Comparison of ENCODE assay signal across 19 cellular contexts in the genomic region with DNA sequence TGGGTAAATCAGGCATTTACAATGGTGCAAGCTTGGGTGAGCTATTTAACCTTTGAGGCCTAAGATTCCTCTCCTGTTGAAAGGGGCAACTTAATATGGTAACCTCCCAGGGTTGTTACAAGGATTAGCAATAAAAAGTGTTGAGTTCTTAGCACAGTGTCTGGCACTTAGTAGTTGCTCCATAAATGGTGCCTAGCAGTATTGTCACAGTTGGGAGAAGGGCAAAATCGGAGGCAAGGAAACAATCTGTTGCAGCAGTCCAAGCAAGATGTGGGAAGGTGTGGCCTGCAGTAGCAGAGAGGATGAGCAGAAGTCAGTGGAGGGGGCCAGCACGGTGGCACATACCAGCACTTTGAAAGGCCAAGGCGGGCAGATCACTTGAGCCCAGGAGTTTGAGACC. TPM values are rescaled to one million over a fixed set of nuclear protein-coding genes. Genes with fewer than 3 reads are reported as not detected.
A peak's percentile ranks its signal among the peaks of the same experiment; 100 is the strongest.
DNase-seq lines count a peak whose midpoint lies in the region; TF ChIP-seq lines count a peak whose summit lies in the region.
"Had no signal": no experiment of that assay in that cellular context is flagged by ENCODE, and none has a peak within 500 bp of the region (broad histone marks: within the 10 kb centered on the region; RNA-seq: fewer than 3 reads in every experiment).

No MANE protein-coding gene starts in this region.

- peaks cover 12 to 18% (median 14%) of the 10 kb centered on the region in 3 donors for H3K4me1 Mint-ChIP-seq in CD8-positive, alpha-beta memory T cell
- H3K4me1 Mint-ChIP-seq in immature natural killer cell = peaks cover 12 to 17% of the 10 kb centered on the region in 2 donors

- peak overlapping the region in 6 of 8 donors; percentile 24 to 83 (median 58) for H3K27ac Mint-ChIP-seq in CD8-positive, alpha-beta memory T cell
- H3K27ac Mint-ChIP-seq in immature natural killer cell = peak overlapping the region in 1 of 6 donors; percentile 32

- peaks cover 3% of the 10 kb centered on the region for H3K27me3 ChIP-seq in BLaER1
- H3K27me3 ChIP-seq in CD8-positive, alpha-beta memory T cell (ENCODE audit: insufficient read depth, low read length, poor library complexity, severe bottlenecking) = peaks cover 5% of the 10 kb centered on the region

- in situ Hi-C loops in ACHN (cut with HindIII; ENCODE audit: low pct_ligation_motif_present, low pct_unique_long_range_greater_than_20kb, low sequenced_read_pairs) = no loop called here

- no peaks in the 10 kb centered on the region for H3K9me3 ChIP-seq in BLaER1
- H3K9me3 ChIP-seq in CD8-positive, alpha-beta memory T cell (ENCODE audit: low read length) = no peaks in the 10 kb centered on the region
- H3K9me3 ChIP-seq: tibial artery had no signal

- peak overlapping the region; percentile 97; the same call in 1 of the 2 replicates for H3K4me2 ChIP-seq in BLaER1

- DNase-seq in CD8-positive, alpha-beta memory T cell = no peak
- DNase-seq in immature natural killer cell = no peak
- DNase-seq in ACHN = no peak
- no peak for DNase-seq in lower leg skin (ENCODE audit: low spot score in 2 of 2)
- no peak for DNase-seq in middle frontal gyrus (ENCODE audit: extremely low spot score, low spot score)
- DNase-seq: activated CD4-positive, alpha-beta T cell treated with anti-CD3 and anti-CD28 coated beads for 1 hour; activated T-cell treated with anti-CD3 and anti-CD28 coated beads for 4 hours; AML-193; amygdala; DMS 273 treated with DMSO at 0.1 percent for 48 hours; midbrain; NCI-H2029; NCI-H524; T-helper 9 cell; tibial artery had no signal

- WGBS in lower leg skin, 2 donors = 64% methylated on average over 3 of the region's 3 CpGs

- H3K4me3 Mint-ChIP-seq in CD8-positive, alpha-beta memory T cell = peak overlapping the region; percentile 17 to 90 (median 56)
- peak overlapping the region; percentile 43 to 83 (median 51) for H3K4me3 Mint-ChIP-seq in immature natural killer cell

- H3K27ac ChIP-seq in BLaER1 = no peak overlapping the region
- H3K27ac ChIP-seq in CD8-positive, alpha-beta memory T cell (ENCODE audit: low read depth, low read length) = no peak overlapping the region
- H3K27ac ChIP-seq: tibial artery had no signal

- TF ChIP-seq CTCF in lower leg skin (IDR thresholded peaks at IDR 0.05) = no peak

- H3K9ac ChIP-seq in BLaER1 = no peak overlapping the region

- POLR2A ChIA-PET in CD8-positive, alpha-beta memory T cell (lab: Charles Lee) = interaction anchor here (1.0 to 4.0 kb wide), 2 partner anchors 13 to 19 kb away, joined by 3 to 28 read pairs; no protein-coding TSS in a partner anchor

- peaks cover 0 to 2% (median 0%) of the 10 kb centered on the region in 3 donors for H3K36me3 Mint-ChIP-seq in CD8-positive, alpha-beta memory T cell
- no peaks in the 10 kb centered on the region for H3K36me3 Mint-ChIP-seq in immature natural killer cell

- TF ChIP-seq POLR2A in lower leg skin (IDR thresholded peaks at IDR 0.05) = no peak

- H3K4me3 ChIP-seq in BLaER1 (no peak overlapping the region), lower leg skin (ENCODE audit: low read depth, poor library complexity, severe bottlenecking) (no peak overlapping the region)
- H3K4me3 ChIP-seq in CD8-positive, alpha-beta memory T cell (ENCODE audit: low read length) = no peak overlapping the region
- H3K4me3 ChIP-seq: skin epidermis, tibial artery had no signal

- no peaks in the 10 kb centered on the region for H3K36me3 ChIP-seq in BLaER1
- H3K36me3 ChIP-seq in CD8-positive, alpha-beta memory T cell (ENCODE audit: insufficient read depth, low read length) = no peaks in the 10 kb centered on the region
- H3K36me3 ChIP-seq: tibial artery had no signal

- peaks cover 34% of the 10 kb centered on the region for H3K4me1 ChIP-seq in BLaER1
- H3K4me1 ChIP-seq in CD8-positive, alpha-beta memory T cell (ENCODE audit: insufficient read depth, low read length) = peaks cover 9% of the 10 kb centered on the region

- no peaks in the 10 kb centered on the region for H3K9me3 Mint-ChIP-seq in CD8-positive, alpha-beta memory T cell
- no peaks in the 10 kb centered on the region for H3K9me3 Mint-ChIP-seq in immature natural killer cell

- intact Hi-C loops in lower leg skin (cut with DNase I; ENCODE audit: low total_unique reads) = no loop called here

- H3K27me3 Mint-ChIP-seq in CD8-positive, alpha-beta memory T cell = peaks cover 10 to 12% of the 10 kb centered on the region in 2 donors
- H3K27me3 Mint-ChIP-seq in immature natural killer cell (ENCODE audit: low read depth in 3 of 3) = peaks cover 3 to 8% (median 5%) of the 10 kb centered on the region in 3 donors

- no peaks in the 10 kb centered on the region for H4K20me1 ChIP-seq in BLaER1

- CTCF ChIA-PET in CD8-positive, alpha-beta memory T cell (lab: Charles Lee) = interaction anchor here (0.7 to 6.6 kb wide), 4 partner anchors 9 to 129 kb away, joined by 3 to 209 read pairs (median 14); partner anchors contain the start of gene AAAS

RNA-seq across cellular contexts. Expression of gene SP7, which starts 7.3 kb away (rescaled TPM):
- not detected for total RNA-seq in CD8-positive, alpha-beta memory T cell
- polyA plus RNA-seq in CD8-positive, alpha-beta memory T cell = not detected
- polyA plus RNA-seq in immature natural killer cell = not detected
- total RNA-seq in lower leg skin = not detected
- total RNA-seq: cerebellum, Right ventricle myocardium inferior had no signal

RNA-seq across cellular contexts. Expression of gene AAAS, which starts 22.0 kb away (rescaled TPM):
- total RNA-seq in CD8-positive, alpha-beta memory T cell = 10 to 100 TPM; 77.9 to 79.7 TPM
- 38.9 TPM for polyA plus RNA-seq in CD8-positive, alpha-beta memory T cell
- polyA plus RNA-seq in immature natural killer cell = 10 to 100 TPM; 27.5 to 46.8 (median 46.0) TPM
- 10 to 100 TPM; 41.4 to 47.1 (median 44.8) TPM for total RNA-seq in lower leg skin

RNA-seq across cellular contexts. Expression of gene SP1, which starts 36.5 kb away (rescaled TPM):
- total RNA-seq in CD8-positive, alpha-beta memory T cell = 10 to 100 TPM; 61.1 to 63.3 TPM
- 6.6 TPM for polyA plus RNA-seq in CD8-positive, alpha-beta memory T cell
- 10 to 100 TPM in 1 of 3 donors, 1 to 10 TPM in 2; 3.4 to 12.2 (median 4.8) TPM for polyA plus RNA-seq in immature natural killer cell
- 100 to 1,000 TPM in 2 of 4 donors, 10 to 100 TPM in 2; 89.6 to 111 (median 100) TPM for total RNA-seq in lower leg skin

RNA-seq across cellular contexts. Expression of gene MYG1, which starts 44.0 kb away (rescaled TPM):
- 10 to 100 TPM; 81.1 to 82.5 TPM for total RNA-seq in CD8-positive, alpha-beta memory T cell
- 67.9 TPM for polyA plus RNA-seq in CD8-positive, alpha-beta memory T cell
- 10 to 100 TPM; 51.3 to 78.7 (median 64.0) TPM for polyA plus RNA-seq in immature natural killer cell
- total RNA-seq in lower leg skin = 10 to 100 TPM; 39.2 to 53.5 (median 46.8) TPM

RNA-seq across cellular contexts. Expression of gene PFDN5, which starts 48.1 kb away (rescaled TPM):
- total RNA-seq in CD8-positive, alpha-beta memory T cell = 100 to 1,000 TPM; 380 to 385 TPM
- 1,325 TPM for polyA plus RNA-seq in CD8-positive, alpha-beta memory T cell
- 1,000 to 10,000 TPM in 1 of 3 donors, 100 to 1,000 TPM in 2; 829 to 1,850 (median 845) TPM for polyA plus RNA-seq in immature natural killer cell
- 100 to 1,000 TPM; 522 to 562 (median 543) TPM for total RNA-seq in lower leg skin
